Comparison of ENCODE assay signal across 28 cellular contexts in the genomic region with DNA sequence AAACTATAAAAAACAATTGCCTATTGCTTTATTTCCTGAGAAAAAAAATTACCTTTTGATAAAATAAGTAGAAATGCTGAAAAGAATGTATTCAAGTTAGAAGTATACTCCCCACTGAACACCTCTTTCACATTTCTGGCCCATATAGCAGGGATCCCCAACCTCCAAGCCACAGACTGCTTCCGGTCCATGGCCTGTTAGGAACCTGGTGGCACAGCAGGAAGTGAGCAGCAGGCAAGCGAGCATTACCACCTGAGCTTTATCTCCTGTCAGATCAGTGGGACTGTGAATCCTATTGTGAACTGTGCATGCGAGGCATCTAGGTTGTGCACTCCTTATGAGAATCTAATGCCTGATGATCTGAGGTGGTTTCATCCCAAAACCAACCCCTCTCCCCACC.
"Had no signal": no experiment of that assay in that cellular context is flagged by ENCODE, and none has a peak within 500 bp of the region (broad histone marks: within the 10 kb centered on the region; RNA-seq: fewer than 3 reads in every experiment).

No MANE protein-coding gene starts in this region.

- DNase-seq: activated CD4-positive, alpha-beta T cell treated with anti-CD3 and anti-CD28 coated beads, Interleukin-2, amount 50 U/mL, for 1 hour; activated CD4-positive, CD25-positive, alpha-beta regulatory T cell treated with anti-CD3 and anti-CD28 coated beads, Interleukin-2, amount 50 U/mL, for 72 hours; activated effector memory CD4-positive, alpha-beta T cell treated with Interleukin-2 at 50 U/mL for 16 hours; activated T-cell treated with anti-CD3 and anti-CD28 coated beads for 4 hours; activated T-cell treated with anti-CD3 and anti-CD28 coated beads, Interleukin-2, amount 50 U/mL, for 72 hours; adrenal gland; aorta; body of pancreas; dermis blood vessel endothelial cell; effector CD4-positive, alpha-beta T cell; islet precursor cell; left ventricle myocardium superior; mucosa of descending colon; stimulated activated CD4-positive, alpha-beta T cell treated with anti-CD3 and anti-CD28 coated beads, Interleukin-12 subunit alpha, Interleukin-12 subunit beta, amount 100 ng/mL, for 4 hours; stimulated activated CD4-positive, alpha-beta T cell treated with anti-CD3 and anti-CD28 coated beads, Interleukin-4, amount 100 ng/mL, for 1 hour; stimulated activated naive CD8-positive, alpha-beta T cell treated with anti-CD3 and anti-CD28 coated beads, Interleukin-15, Interleukin-2, amounts not matched to agents 100 U/mL and 50 U/mL, for 24 hours; T1000; testis; transverse colon; WERI-Rb-1 had no signal

- H3K27ac ChIP-seq: adrenal gland, body of pancreas, hepatocyte, skin epidermis, testis, transverse colon, WERI-Rb-1 had no signal

- FAIRE-seq: colon, frontal cortex had no signal

- ATAC-seq: activated T-cell treated with anti-CD3 and anti-CD28 coated beads, Interleukin-2, amount 50 U/mL, for 72 hours; body of pancreas; left ventricle myocardium superior; mucosa of descending colon; sciatic nerve; stimulated activated naive CD8-positive, alpha-beta T cell treated with anti-CD3 and anti-CD28 coated beads, Interleukin-15, Interleukin-2, amounts not matched to agents 100 U/mL and 50 U/mL, for 24 hours had no signal

- H3K4me3 Mint-ChIP-seq: activated T-cell treated with anti-CD3 and anti-CD28 coated beads, Interleukin-2, amount 50 U/mL, for 72 hours; nephron; T-helper 1 cell treated with Interleukin-12 subunit alpha and Interleukin-12 subunit beta and Interleukin-4 antibody, amounts not matched to agents 30 μg/mL and 1 μg/mL, for 36 hours had no signal

- H3K27me3 ChIP-seq: adrenal gland, body of pancreas, hepatocyte, testis, transverse colon had no signal

- H3K36me3 ChIP-seq: adrenal gland, transverse colon, WERI-Rb-1 had no signal

- H3K9me3 Mint-ChIP-seq: activated T-cell treated with anti-CD3 and anti-CD28 coated beads, Interleukin-2, amount 50 U/mL, for 72 hours; T-helper 1 cell treated with Interleukin-12 subunit alpha and Interleukin-12 subunit beta and Interleukin-4 antibody, amounts not matched to agents 30 μg/mL and 1 μg/mL, for 36 hours had no signal

- H3K4me2 ChIP-seq: hepatocyte had no signal

- H3K27ac Mint-ChIP-seq: activated naive CD4-positive, alpha-beta T cell treated with anti-CD3 and anti-CD28 coated beads, Interleukin-2, amount 50 U/mL, for 72 hours; activated T-cell treated with anti-CD3 and anti-CD28 coated beads, Interleukin-2, amount 50 U/mL, for 72 hours; nephron; T-helper 1 cell treated with Interleukin-12 subunit alpha and Interleukin-12 subunit beta and Interleukin-4 antibody, amounts not matched to agents 30 μg/mL and 1 μg/mL, for 36 hours had no signal

- H3K4me1 Mint-ChIP-seq: nephron had no signal

- H3K36me3 Mint-ChIP-seq: activated naive CD4-positive, alpha-beta T cell treated with anti-CD3 and anti-CD28 coated beads, Interleukin-2, amount 50 U/mL, for 72 hours had no signal

- H3K9me3 ChIP-seq: adrenal gland, body of pancreas, mucosa of descending colon, testis, transverse colon had no signal

- H3K4me3 ChIP-seq: adrenal gland, body of pancreas, hepatocyte, mucosa of descending colon, skin epidermis, testis, transverse colon had no signal

- H3K4me1 ChIP-seq: adrenal gland, body of pancreas, testis had no signal
